13 cellular contexts compared by ENCODE assay signal in genomic region chr3:170002829-170003228, GRCh38. TPM values are rescaled to one million over a fixed set of nuclear protein-coding genes. Genes with fewer than 3 reads are reported as not detected.
DNase-seq lines count a peak whose midpoint lies in the region; TF ChIP-seq lines count a peak whose summit lies in the region.
"Had no signal": no experiment of that assay in that cellular context is flagged by ENCODE, and none has a peak within 500 bp of the region (broad histone marks: within the 10 kb centered on the region; RNA-seq: fewer than 3 reads in every experiment).

No MANE protein-coding gene starts in this region.

- TF ChIP-seq POLR2A in breast epithelium (IDR thresholded peaks at IDR 0.05) (no peak), esophagus muscularis mucosa (IDR thresholded peaks at IDR 0.05; ENCODE audit: low read depth) (no peak), suprapubic skin (IDR thresholded peaks at IDR 0.05) (no peak)

- intact Hi-C loops in breast epithelium (cut with DNase I; ENCODE audit: low total_unique reads) (no loop called here), mammary epithelial cell (cut with micrococcal nuclease) (no loop called here), esophagus muscularis mucosa (cut with DNase I) (no loop called here)

- H3K9ac ChIP-seq in mammary epithelial cell (ENCODE audit: insufficient read depth, low read length), result no peak overlapping the region
- peak overlapping the region; percentile 13; the same call in 1 of the 2 replicates for H3K9ac ChIP-seq in OCI-LY1 (ENCODE audit: low read length)
- H3K9ac ChIP-seq: SK-N-SH had no signal

- no peak overlapping the region for H3K27ac ChIP-seq in breast epithelium
- no peak overlapping the region for H3K27ac ChIP-seq in mammary epithelial cell (ENCODE audit: insufficient read depth, low read depth, low read length)
- H3K27ac ChIP-seq in OCI-LY1 (ENCODE audit: low read depth, low read length, poor library complexity, severe bottlenecking), result peak overlapping the region; percentile 54
- no peak overlapping the region for H3K27ac ChIP-seq in esophagus muscularis mucosa (replicated peaks in 1 of 4)
- H3K27ac ChIP-seq in suprapubic skin, result no peak overlapping the region

- TF ChIP-seq CTCF in breast epithelium (IDR thresholded peaks at IDR 0.05), result no peak
- no peak for TF ChIP-seq CTCF in mammary epithelial cell (conservative IDR thresholded peaks at IDR 0.05 in 1 of 2, IDR thresholded peaks at IDR 0.05 in 1 of 2; ENCODE audit: extremely low read depth in 1 of 2, insufficient read depth in 1 of 2, low read depth in 1 of 2, low read length in 2 of 2)
- TF ChIP-seq CTCF in OCI-LY1 (IDR thresholded peaks at IDR 0.05; ENCODE audit: low read length), result no peak
- TF ChIP-seq CTCF in esophagus muscularis mucosa (IDR thresholded peaks at IDR 0.05), result no peak
- no peak for TF ChIP-seq CTCF in suprapubic skin (IDR thresholded peaks at IDR 0.05)
- TF ChIP-seq CTCF in foreskin fibroblast (IDR thresholded peaks at IDR 0.05; ENCODE audit: low read depth, low read length), result no peak

- no peaks in the 10 kb centered on the region for H3K9me2 ChIP-seq in OCI-LY1 (ENCODE audit: low read depth, low read length)
- H3K9me2 ChIP-seq: SK-N-SH had no signal

- no peak for TF ChIP-seq EP300 in esophagus muscularis mucosa (IDR thresholded peaks at IDR 0.05)
- TF ChIP-seq EP300 in suprapubic skin (IDR thresholded peaks at IDR 0.05), result no peak

- no peak overlapping the region for H3K4me2 ChIP-seq in mammary epithelial cell (ENCODE audit: insufficient read depth, low read depth, low read length)
- H3K4me2 ChIP-seq in OCI-LY1 (ENCODE audit: low read length), result peak overlapping the region; percentile 44
- H3K4me2 ChIP-seq: SK-N-SH had no signal

- CTCF ChIA-PET in mammary epithelial cell (lab: Charles Lee; ENCODE audit: low non-redundant PET), result no interaction called here

- in situ Hi-C loops in mammary epithelial cell (cut with MboI; ENCODE audit: low sequenced_read_pairs in 2 of 2), result no loop called here

- WGBS in mammary epithelial cell (ENCODE audit: low coverage, missing lambda C conversion rate), result 75% methylated on average over 1 of the region's 1 CpG
- WGBS in esophagus muscularis mucosa, result 76% methylated on average over 1 of the region's 1 CpG
- WGBS in suprapubic skin, result 83% methylated on average over 1 of the region's 1 CpG

- H3K4me3 ChIP-seq in breast epithelium, result peak overlapping the region in 2 of 3 donors; percentile 3 to 8
- H3K4me3 ChIP-seq in mammary epithelial cell (replicated peaks in 1 of 3; ENCODE audit: insufficient read depth in 1 of 3, low read depth in 2 of 3, low read length in 3 of 3), result no peak overlapping the region
- H3K4me3 ChIP-seq in OCI-LY1 (ENCODE audit: low read depth, low read length, poor library complexity, severe bottlenecking), result no peak overlapping the region
- peak overlapping the region in 3 of 4 donors; percentile 5 to 19 (median 18) for H3K4me3 ChIP-seq in esophagus muscularis mucosa
- peak overlapping the region; percentile 7 for H3K4me3 ChIP-seq in suprapubic skin
- no peak overlapping the region for H3K4me3 ChIP-seq in foreskin fibroblast (ENCODE audit: low read depth in 1 of 2, low read length in 2 of 2)

- no peaks in the 10 kb centered on the region for H3K4me1 ChIP-seq in breast epithelium
- H3K4me1 ChIP-seq in mammary epithelial cell (ENCODE audit: insufficient read depth, low read length), result no peaks in the 10 kb centered on the region
- H3K4me1 ChIP-seq in OCI-LY1 (ENCODE audit: insufficient read depth, low read length, severe bottlenecking), result peaks cover 39% of the 10 kb centered on the region
- H3K4me1 ChIP-seq in esophagus muscularis mucosa, result peaks cover 0 to 10% (median 0%) of the 10 kb centered on the region in 4 donors
- no peaks in the 10 kb centered on the region for H3K4me1 ChIP-seq in suprapubic skin

- H3K36me3 ChIP-seq in breast epithelium, result no peaks in the 10 kb centered on the region
- H3K36me3 ChIP-seq in mammary epithelial cell (ENCODE audit: insufficient read depth, low read length), result no peaks in the 10 kb centered on the region
- H3K36me3 ChIP-seq in OCI-LY1 (ENCODE audit: insufficient read depth, low read length), result peaks cover 14% of the 10 kb centered on the region
- no peaks in the 10 kb centered on the region for H3K36me3 ChIP-seq in esophagus muscularis mucosa
- H3K36me3 ChIP-seq in suprapubic skin, result no peaks in the 10 kb centered on the region

- dilution Hi-C loops in mammary epithelial cell (cut with HindIII; ENCODE audit: low sequenced_read_pairs), result no loop called here

- H3K9me3 ChIP-seq in breast epithelium, result no peaks in the 10 kb centered on the region
- no peaks in the 10 kb centered on the region for H3K9me3 ChIP-seq in mammary epithelial cell (replicated peaks; ENCODE audit: insufficient read depth, low read length)
- H3K9me3 ChIP-seq in OCI-LY1 (ENCODE audit: low read length), result no peaks in the 10 kb centered on the region
- H3K9me3 ChIP-seq in esophagus muscularis mucosa, result no peaks in the 10 kb centered on the region
- no peaks in the 10 kb centered on the region for H3K9me3 ChIP-seq in suprapubic skin
- H3K9me3 ChIP-seq: SK-N-SH had no signal

- H4K20me1 ChIP-seq in mammary epithelial cell (ENCODE audit: insufficient read depth, low read length) (no peaks in the 10 kb centered on the region), OCI-LY1 (ENCODE audit: insufficient read depth, low read length) (no peaks in the 10 kb centered on the region)

- 0 out of 2 replicates have a peak, but pooled peaks cover 3% of the 10 kb centered on the region for H3F3A ChIP-seq in OCI-LY1 (ENCODE audit: insufficient read depth, low read length)

- BruUV-seq in mammary epithelial cell (replicated peaks; lab: Mats Ljungman, UMichigan), result no TSS peak

- H3K27me3 ChIP-seq in breast epithelium, result no peaks in the 10 kb centered on the region
- H3K27me3 ChIP-seq in mammary epithelial cell (ENCODE audit: insufficient read depth, low read length), result no peaks in the 10 kb centered on the region
- H3K27me3 ChIP-seq in OCI-LY1 (ENCODE audit: insufficient read depth, low read length), result no peaks in the 10 kb centered on the region
- H3K27me3 ChIP-seq in esophagus muscularis mucosa, result no peaks in the 10 kb centered on the region
- no peaks in the 10 kb centered on the region for H3K27me3 ChIP-seq in suprapubic skin

- H3K79me2 ChIP-seq in mammary epithelial cell (ENCODE audit: insufficient read depth, low read length) (no peaks in the 10 kb centered on the region), OCI-LY1 (ENCODE audit: insufficient read depth, low read length) (no peaks in the 10 kb centered on the region)

- no peak for DNase-seq in breast epithelium (ENCODE audit: low spot score in 2 of 2)
- no peak for DNase-seq in mammary epithelial cell
- DNase-seq in esophagus muscularis mucosa (ENCODE audit: extremely low spot score), result no peak
- DNase-seq in suprapubic skin (ENCODE audit: low spot score in 2 of 2), result no peak
- DNase-seq in EL, result no peak
- no peak for DNase-seq in foreskin fibroblast
- no peak for DNase-seq in activated gamma-delta T cell treated with Interleukin-2 at 50 U/mL for 16 hours
- DNase-seq: activated CD4-positive, alpha-beta T cell treated with anti-CD3 and anti-CD28 coated beads, Interleukin-2, amount 50 U/mL, for 4 hours; DMS79; NK-92 treated with Interleukin-12 subunit alpha and Interleukin-12 subunit beta, amount 100 ng/mL, for 24 hours; SK-N-SH; stimulated activated CD4-positive, alpha-beta T cell treated with anti-CD3 and anti-CD28 coated beads, Interleukin-2, amount 100 ng/mL, for 48 hours had no signal

- H2AFZ ChIP-seq in mammary epithelial cell (ENCODE audit: low read depth, low read length), result no peak overlapping the region
- peak overlapping the region; percentile 54; the same call in 1 of the 2 replicates for H2AFZ ChIP-seq in OCI-LY1 (ENCODE audit: low read length)

RNA-seq across cellular contexts. Expression of gene GPR160, which starts 35.0 kb away (rescaled TPM):
- total RNA-seq in breast epithelium (10 to 100 TPM in 2 of 3 donors, 1 to 10 TPM in 1; 4.2 to 31.9 (median 27.9) TPM), mammary epithelial cell (under 1 TPM; 0.33 to 0.66 TPM), esophagus muscularis mucosa (1 to 10 TPM; 1.2 to 2.9 (median 2.2) TPM), suprapubic skin (10 to 100 TPM in 1 of 4 donors, 1 to 10 TPM in 3; 2.8 to 12.2 (median 3.0) TPM)
- polyA plus RNA-seq in mammary epithelial cell, result 0.33 TPM
- polyA minus RNA-seq in mammary epithelial cell, result not detected

RNA-seq across cellular contexts. Expression of gene SEC62, which starts 36.2 kb away (rescaled TPM):
- total RNA-seq in breast epithelium (100 to 1,000 TPM in 1 of 3 donors, 10 to 100 TPM in 2; 55.1 to 101 (median 56.1) TPM), mammary epithelial cell (10 to 100 TPM; 25.2 to 68.7 TPM), esophagus muscularis mucosa (10 to 100 TPM; 65.6 to 71.8 (median 69.3) TPM), suprapubic skin (10 to 100 TPM; 18.3 to 35.3 (median 28.9) TPM)
- polyA plus RNA-seq in mammary epithelial cell, result 41.5 TPM
- 109 TPM for polyA minus RNA-seq in mammary epithelial cell

Comparison
In these comparisons a context has a peak if more than half of its experiments do, and no peak if none do; other contexts are left out.
1. H3K4me3 ChIP-seq: peak in breast epithelium (2 of 3), esophagus muscularis mucosa (3 of 4) and suprapubic skin (single experiment); none in mammary epithelial cell (0 of 3), OCI-LY1 (single experiment) and foreskin fibroblast (0 of 2).